In the genomic region with DNA sequence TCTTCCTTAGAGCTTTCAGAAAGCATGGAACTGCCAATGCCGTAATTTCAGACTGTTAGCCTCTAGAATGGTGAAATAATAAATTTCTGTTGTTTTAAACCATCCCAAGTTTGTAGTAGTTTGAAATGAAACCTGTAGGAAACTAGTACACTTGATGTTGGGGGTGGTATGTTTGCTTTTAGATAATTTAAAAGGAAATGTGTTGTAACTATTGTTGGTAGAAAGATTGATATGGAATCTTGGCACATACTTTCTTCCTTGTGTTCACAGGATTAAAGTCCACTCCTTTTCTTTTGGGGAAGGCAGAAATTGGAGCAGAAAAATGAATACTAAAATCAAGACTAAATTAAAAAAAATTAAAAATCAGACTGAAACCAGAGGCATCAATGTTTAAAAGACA, we compare ENCODE assay signal across 19 cellular contexts.
A peak's percentile ranks its signal among the peaks of the same experiment; 100 is the strongest.
DNase-seq lines count a peak whose midpoint lies in the region; ATAC-seq and TF ChIP-seq lines count a peak whose summit lies in the region.
"Had no signal": no experiment of that assay in that cellular context is flagged by ENCODE, and none has a peak within 500 bp of the region (broad histone marks: within the 10 kb centered on the region; RNA-seq: fewer than 3 reads in every experiment).

No MANE protein-coding gene starts in this region.

- H3K27me3 ChIP-seq in lung (ENCODE audit: control insufficient read depth, insufficient read depth) (no peaks in the 10 kb centered on the region), stomach (no peaks in the 10 kb centered on the region)
- H3K27me3 ChIP-seq: BE2C had no signal

- DNase-seq in left colon, result no peak
- DNase-seq in lung (ENCODE audit: low spot score), result no peak
- DNase-seq in stomach, result no peak
- DNase-seq in T-helper 9 cell, result no peak
- no peak for DNase-seq in stimulated activated naive CD8-positive, alpha-beta T cell treated with anti-CD3 and anti-CD28 coated beads, Interleukin-15, amount 100 ng/mL, for 72 hours
- DNase-seq: ACHN; BE2C; C1 segment of cervical spinal cord; CD4-positive, CD25-positive, alpha-beta regulatory T cell; CD8-positive, alpha-beta memory T cell; COR-L47; DMS 273 treated with DMSO at 0.1 percent for 48 hours; DMS53; DND-41; EL had no signal

- no peak for TF ChIP-seq EP300 in stomach (IDR thresholded peaks at IDR 0.05)

- no peak for TF ChIP-seq CTCF in lung (IDR thresholded peaks at IDR 0.05; ENCODE audit: control extremely low read depth, extremely low read depth)
- TF ChIP-seq CTCF in stomach (IDR thresholded peaks at IDR 0.05), result no peak

- no peaks in the 10 kb centered on the region for H3K36me3 Mint-ChIP-seq in dendritic cell treated with granulocyte-macrophage colony-stimulating factor and Interleukin-4, amounts not matched to agents 40 ng/mL and 50 ng/mL, for 4 days (ENCODE audit: low read depth)

- H3K4me1 ChIP-seq in lung (ENCODE audit: control insufficient read depth in 2 of 2, insufficient read depth in 2 of 2, low read length in 2 of 2) (no peaks in the 10 kb centered on the region), stomach (peaks cover 0 to 21% (median 12%) of the 10 kb centered on the region in 4 donors)
- H3K4me1 ChIP-seq: BE2C, HAP-1 had no signal

- H3K36me3 ChIP-seq in lung (ENCODE audit: control insufficient read depth in 2 of 2, insufficient read depth in 2 of 2, low read length in 2 of 2) (no peaks in the 10 kb centered on the region), stomach (no peaks in the 10 kb centered on the region)
- H3K36me3 ChIP-seq: BE2C, HAP-1 had no signal

- H3K27ac Mint-ChIP-seq in dendritic cell treated with granulocyte-macrophage colony-stimulating factor and Interleukin-4, amounts not matched to agents 40 ng/mL and 50 ng/mL, for 4 days, result peak overlapping the region; percentile 28
- H3K27ac Mint-ChIP-seq in stimulated activated naive CD8-positive, alpha-beta T cell treated with anti-CD3 and anti-CD28 coated beads, Interleukin-15, amount 100 ng/mL, for 72 hours, result no peak overlapping the region

- H3K27ac ChIP-seq in lung (ENCODE audit: low read depth in 1 of 2, low read length in 1 of 2) (no peak overlapping the region), stomach (peak overlapping the region in 4 of 5 donors; percentile 23 to 61 (median 48))

- TF ChIP-seq POLR2A in stomach (IDR thresholded peaks at IDR 0.05), result no peak

- peak; percentile 78 for ATAC-seq in left colon
- ATAC-seq in lung (ENCODE audit: insufficient read depth, low FRiP score), result peak; percentile 15
- ATAC-seq in stimulated activated naive CD8-positive, alpha-beta T cell treated with anti-CD3 and anti-CD28 coated beads, Interleukin-15, amount 100 ng/mL, for 72 hours, result no peak
- no peak for ATAC-seq in GM19023 (IDR thresholded peaks at IDR 0.05; ENCODE audit: unreplicated experiment)
- ATAC-seq: GM12878 had no signal

- intact Hi-C loops in dendritic cell treated with granulocyte-macrophage colony-stimulating factor and Interleukin-4, amounts not matched to agents 40 ng/mL and 50 ng/mL, for 4 days (cut with micrococcal nuclease), result no loop called here
- intact Hi-C loops in left colon (cut with DNase I, micrococcal nuclease) (no loop called here), stomach (cut with DNase I; ENCODE audit: low total_unique reads) (no loop called here)

- H3K9me3 Mint-ChIP-seq in dendritic cell treated with granulocyte-macrophage colony-stimulating factor and Interleukin-4, amounts not matched to agents 40 ng/mL and 50 ng/mL, for 4 days, result no peaks in the 10 kb centered on the region
- peaks cover 4 to 6% of the 10 kb centered on the region in 2 donors for H3K9me3 Mint-ChIP-seq in stimulated activated naive CD8-positive, alpha-beta T cell treated with anti-CD3 and anti-CD28 coated beads, Interleukin-15, amount 100 ng/mL, for 72 hours

- H3K27me3 Mint-ChIP-seq in dendritic cell treated with granulocyte-macrophage colony-stimulating factor and Interleukin-4, amounts not matched to agents 40 ng/mL and 50 ng/mL, for 4 days, result no peaks in the 10 kb centered on the region
- no peaks in the 10 kb centered on the region for H3K27me3 Mint-ChIP-seq in stimulated activated naive CD8-positive, alpha-beta T cell treated with anti-CD3 and anti-CD28 coated beads, Interleukin-15, amount 100 ng/mL, for 72 hours
- H3K27me3 Mint-ChIP-seq: CD4-positive, CD25-positive, alpha-beta regulatory T cell; CD8-positive, alpha-beta memory T cell had no signal

- H3K4me3 ChIP-seq in lung (no peak overlapping the region), stomach (no peak overlapping the region)
- H3K4me3 ChIP-seq: GM12878, HAP-1 had no signal

- H3K9me3 ChIP-seq in lung (ENCODE audit: control insufficient read depth in 2 of 2, insufficient read depth in 1 of 2, low read length in 1 of 2) (no peaks in the 10 kb centered on the region), stomach (no peaks in the 10 kb centered on the region)
- H3K9me3 ChIP-seq: BE2C, HAP-1 had no signal

- peaks cover 9% of the 10 kb centered on the region for H3K4me1 Mint-ChIP-seq in dendritic cell treated with granulocyte-macrophage colony-stimulating factor and Interleukin-4, amounts not matched to agents 40 ng/mL and 50 ng/mL, for 4 days (ENCODE audit: low read depth)
- H3K4me1 Mint-ChIP-seq in stimulated activated naive CD8-positive, alpha-beta T cell treated with anti-CD3 and anti-CD28 coated beads, Interleukin-15, amount 100 ng/mL, for 72 hours, result no peaks in the 10 kb centered on the region
- H3K4me1 Mint-ChIP-seq: CD8-positive, alpha-beta memory T cell had no signal

- no peak overlapping the region for H3K4me3 Mint-ChIP-seq in dendritic cell treated with granulocyte-macrophage colony-stimulating factor and Interleukin-4, amounts not matched to agents 40 ng/mL and 50 ng/mL, for 4 days
- H3K4me3 Mint-ChIP-seq in stimulated activated naive CD8-positive, alpha-beta T cell treated with anti-CD3 and anti-CD28 coated beads, Interleukin-15, amount 100 ng/mL, for 72 hours, result no peak overlapping the region
- H3K4me3 Mint-ChIP-seq: CD4-positive, CD25-positive, alpha-beta regulatory T cell; CD8-positive, alpha-beta memory T cell had no signal

- 72 to 85% methylated on average over 1 of the region's 1 CpG for WGBS in lung, 2 donors
- WGBS in stomach, 5 donors, result 35 to 69% (median 41%) methylated on average over 1 of the region's 1 CpG

Comparison
In these comparisons a context has a peak if more than half of its experiments do, and no peak if none do; other contexts are left out.
1. ATAC-seq: peak in left colon (single experiment) and lung (single experiment); none in stimulated activated naive CD8-positive, alpha-beta T cell treated with anti-CD3 and anti-CD28 coated beads, Interleukin-15, amount 100 ng/mL, for 72 hours (single experiment) and GM19023 (single experiment).
2. H3K27ac ChIP-seq: peak in stomach (4 of 5); none in lung (0 of 2).